Comparison of ENCODE assay signal across 18 cellular contexts in genomic region chr5:109281136-109281690, GRCh38.
A peak's percentile ranks its signal among the peaks of the same experiment; 100 is the strongest.
DNase-seq lines count a peak whose midpoint lies in the region; ATAC-seq and TF ChIP-seq lines count a peak whose summit lies in the region.
"Had no signal": no experiment of that assay in that cellular context is flagged by ENCODE, and none has a peak within 500 bp of the region (broad histone marks: within the 10 kb centered on the region; RNA-seq: fewer than 3 reads in every experiment).

No MANE protein-coding gene starts in this region.

- H2AFZ ChIP-seq in PC-3 (ENCODE audit: low read length), result no peak overlapping the region

- H3K79me2 ChIP-seq in PC-3 (ENCODE audit: low read length), result no peaks in the 10 kb centered on the region

- no peak for TF ChIP-seq CTCF in PC-3 (conservative IDR thresholded peaks at IDR 0.05; ENCODE audit: low read depth, low read length)
- no peak for TF ChIP-seq CTCF in CD8-positive, alpha-beta T cell (IDR thresholded peaks at IDR 0.05)

- H3K27me3 ChIP-seq in PC-3 (ENCODE audit: low read length), result no peaks in the 10 kb centered on the region
- no peaks in the 10 kb centered on the region for H3K27me3 ChIP-seq in CD8-positive, alpha-beta T cell (ENCODE audit: insufficient read depth, low read length)

- no peaks in the 10 kb centered on the region for H3K27me3 Mint-ChIP-seq in CD8-positive, alpha-beta T cell (ENCODE audit: low read depth)
- H3K27me3 Mint-ChIP-seq: activated T-helper 17 cell treated with anti-CD3 and anti-CD28 coated beads, Interleukin-2, amount 50 U/mL, for 72 hours; central memory CD8-positive, alpha-beta T cell; naive thymus-derived CD8-positive, alpha-beta T cell had no signal

- no peaks in the 10 kb centered on the region for H3F3A ChIP-seq in PC-3 (ENCODE audit: low read length, unreplicated experiment)

- no peak overlapping the region for H3K4me3 Mint-ChIP-seq in CD8-positive, alpha-beta T cell
- H3K4me3 Mint-ChIP-seq: activated T-helper 17 cell treated with anti-CD3 and anti-CD28 coated beads, Interleukin-2, amount 50 U/mL, for 72 hours; central memory CD8-positive, alpha-beta T cell; naive thymus-derived CD8-positive, alpha-beta T cell had no signal

- no peaks in the 10 kb centered on the region for H3K36me3 ChIP-seq in PC-3 (ENCODE audit: low read depth, low read length)
- H3K36me3 ChIP-seq in CD8-positive, alpha-beta T cell (ENCODE audit: insufficient read depth, low read length), result no peaks in the 10 kb centered on the region

- peaks cover 16% of the 10 kb centered on the region for H3K9me3 Mint-ChIP-seq in CD8-positive, alpha-beta T cell

- H3K9ac ChIP-seq in PC-3 (ENCODE audit: low read length), result no peak overlapping the region

- H3K27ac Mint-ChIP-seq in CD8-positive, alpha-beta T cell, result no peak overlapping the region
- H3K27ac Mint-ChIP-seq: activated T-helper 17 cell treated with anti-CD3 and anti-CD28 coated beads, Interleukin-2, amount 50 U/mL, for 72 hours had no signal

- no peaks in the 10 kb centered on the region for H4K20me1 ChIP-seq in PC-3 (ENCODE audit: low read length)

- no peaks in the 10 kb centered on the region for H3K4me1 Mint-ChIP-seq in CD8-positive, alpha-beta T cell (ENCODE audit: low read depth)
- H3K4me1 Mint-ChIP-seq: activated T-helper 17 cell treated with anti-CD3 and anti-CD28 coated beads, Interleukin-2, amount 50 U/mL, for 72 hours; central memory CD8-positive, alpha-beta T cell; naive thymus-derived CD8-positive, alpha-beta T cell had no signal

- intact Hi-C loops in PC-3 (cut with micrococcal nuclease), result no loop called here
- intact Hi-C loops in CD8-positive, alpha-beta T cell (cut with DNase I, micrococcal nuclease), result no loop called here

- DNase-seq in DMS 273 (lab: John Stamatoyannopoulos, UW; ENCODE audit: unreplicated experiment) (peak; percentile 78), NCI-H1092 (lab: John Stamatoyannopoulos, UW) (peak; percentile 61), NCI-H2196 (lab: John Stamatoyannopoulos, UW; ENCODE audit: unreplicated experiment) (peak; percentile 64), SHP77 treated with DMSO at 0.1 percent for 48 hours (lab: John Stamatoyannopoulos, UW) (peak; percentile 92), NCI-H526 (lab: John Stamatoyannopoulos, UW) (no peak), PC-3 (no peak), hippocampal formation (lab: John Stamatoyannopoulos, UW) (no peak)
- DNase-seq in CD8-positive, alpha-beta T cell, result no peak
- DNase-seq: amniotic stem cell; effector memory CD4-positive, alpha-beta T cell; naive thymus-derived CD8-positive, alpha-beta T cell; stimulated activated CD4-positive, alpha-beta T cell treated with anti-CD3 and anti-CD28 coated beads, Interleukin-4, amount 100 ng/mL, for 24 hours; substantia nigra; T-helper 2 cell had no signal

- no peak overlapping the region for H3K4me2 ChIP-seq in PC-3 (ENCODE audit: low read length)

- no peak overlapping the region for H3K27ac ChIP-seq in PC-3 (ENCODE audit: low read length)
- no peak overlapping the region for H3K27ac ChIP-seq in CD8-positive, alpha-beta T cell (ENCODE audit: low read depth, low read length)

- peaks cover 12% of the 10 kb centered on the region for H3K9me3 ChIP-seq in PC-3 (ENCODE audit: low read length)
- H3K9me3 ChIP-seq in CD8-positive, alpha-beta T cell (ENCODE audit: low read length), result no peaks in the 10 kb centered on the region

- H3K36me3 Mint-ChIP-seq in CD8-positive, alpha-beta T cell, result peaks cover 35% of the 10 kb centered on the region

- BruUV-seq in PC-3 (replicated peaks; lab: Mats Ljungman, UMichigan), result no TSS peak

- CTCF ChIA-PET in PC-3 (lab: Charles Lee), result no interaction called here
- CTCF ChIA-PET in CD8-positive, alpha-beta T cell (lab: Charles Lee), result no interaction called here

- no peak overlapping the region for H3K4me3 ChIP-seq in PC-3 (ENCODE audit: low read length)
- H3K4me3 ChIP-seq in CD8-positive, alpha-beta T cell (ENCODE audit: low read depth, low read length), result no peak overlapping the region
- H3K4me3 ChIP-seq: lung had no signal

- POLR2A ChIA-PET in PC-3 (lab: Charles Lee; ENCODE audit: unreplicated experiment), result no interaction called here
- POLR2A ChIA-PET in CD8-positive, alpha-beta T cell (lab: Charles Lee), result no interaction called here

- ATAC-seq in PC-3, result no peak
- no peak for ATAC-seq in CD8-positive, alpha-beta T cell
- ATAC-seq: activated CD4-positive, CD25-positive, alpha-beta regulatory T cell treated with anti-CD3 and anti-CD28 coated beads, Interleukin-2, amount 50 U/mL, for 24 hours; activated T-helper 17 cell treated with anti-CD3 and anti-CD28 coated beads, Interleukin-2, amount 50 U/mL, for 72 hours; naive thymus-derived CD8-positive, alpha-beta T cell had no signal

- H3K4me1 ChIP-seq in PC-3 (ENCODE audit: insufficient read depth, low read length), result no peaks in the 10 kb centered on the region
- H3K4me1 ChIP-seq in CD8-positive, alpha-beta T cell (ENCODE audit: insufficient read depth, low read length), result no peaks in the 10 kb centered on the region

- no peaks in the 10 kb centered on the region for H3K9me2 ChIP-seq in PC-3 (replicated peaks; ENCODE audit: low read length)

Comparison
In these comparisons a context has a peak if more than half of its experiments do, and no peak if none do; other contexts are left out.
1. DNase-seq: peak in DMS 273 (single experiment), NCI-H1092 (single experiment), NCI-H2196 (single experiment) and SHP77 treated with DMSO at 0.1 percent for 48 hours (single experiment); none in NCI-H526 (0 of 2), PC-3 (single experiment), CD8-positive, alpha-beta T cell (0 of 7) and hippocampal formation (0 of 2).